Comparison of ENCODE assay signal across 21 cellular contexts in genomic region chr3:160330111-160330510, GRCh38.
"Had no signal": no experiment of that assay in that cellular context is flagged by ENCODE, and none has a peak within 500 bp of the region (broad histone marks: within the 10 kb centered on the region; RNA-seq: fewer than 3 reads in every experiment).

No MANE protein-coding gene starts in this region.

- H3K4me3 Mint-ChIP-seq: activated CD4-positive, alpha-beta memory T cell treated with anti-CD3 and anti-CD28 coated beads for 36 hours; activated CD4-positive, alpha-beta T cell treated with anti-CD3 and anti-CD28 coated beads, Interleukin-2, amount 10 ng/mL, durations not matched to agents 24 days and 14 days; activated naive CD8-positive, alpha-beta T cell; activated T-cell treated with anti-CD3 and anti-CD28 coated beads, Interleukin-2, amount 50 U/mL, for 4 hours; T-helper 17 cell; WTC11 had no signal

- H3K27ac Mint-ChIP-seq: activated CD4-positive, alpha-beta memory T cell treated with anti-CD3 and anti-CD28 coated beads for 36 hours; activated CD4-positive, alpha-beta T cell treated with anti-CD3 and anti-CD28 coated beads, Interleukin-2, amount 10 ng/mL, durations not matched to agents 24 days and 14 days; activated naive CD8-positive, alpha-beta T cell; T-helper 17 cell; WTC11 had no signal

- DNase-seq: activated CD4-positive, alpha-beta memory T cell treated with anti-CD3 and anti-CD28 coated beads for 36 hours; activated CD4-positive, alpha-beta T cell treated with anti-CD3 and anti-CD28 coated beads, Interleukin-2, amount 10 ng/mL, durations not matched to agents 24 days and 14 days; activated CD4-positive, CD25-positive, alpha-beta regulatory T cell treated with anti-CD3 and anti-CD28 coated beads, Interleukin-2, amount 50 U/mL, for 72 hours; activated CD8-positive, alpha-beta memory T cell treated with anti-CD3 and anti-CD28 coated beads for 24 hours; activated effector memory CD4-positive, alpha-beta T cell treated with anti-CD3 and anti-CD28 coated beads, Interleukin-2, amount 50 U/mL, for 16 hours; activated naive CD4-positive, alpha-beta T cell treated with Interleukin-2 at 50 U/mL for 16 hours; activated T-cell treated with anti-CD3 and anti-CD28 coated beads, Interleukin-2, amount 50 U/mL, for 4 hours; caudate nucleus; Karpas-422; NCI-H1930; NCI-H2171; NCI-H226; NCI-H526; SHP77; T-helper 17 cell; T-helper 9 cell had no signal

- H3K4me3 ChIP-seq: breast epithelium, SJSA1 had no signal

- H3K36me3 Mint-ChIP-seq: WTC11 had no signal

- H3K4me1 Mint-ChIP-seq: activated CD4-positive, alpha-beta T cell treated with anti-CD3 and anti-CD28 coated beads, Interleukin-2, amount 10 ng/mL, durations not matched to agents 24 days and 14 days had no signal

- H3K36me3 ChIP-seq: breast epithelium, SJSA1 had no signal

- ATAC-seq: activated T-cell treated with anti-CD3 and anti-CD28 coated beads, Interleukin-2, amount 50 U/mL, for 4 hours; T-helper 17 cell; WTC11 had no signal

- H3K9me3 Mint-ChIP-seq: activated CD4-positive, alpha-beta memory T cell treated with anti-CD3 and anti-CD28 coated beads for 36 hours; activated CD4-positive, alpha-beta T cell treated with anti-CD3 and anti-CD28 coated beads, Interleukin-2, amount 10 ng/mL, durations not matched to agents 24 days and 14 days; activated T-cell treated with anti-CD3 and anti-CD28 coated beads, Interleukin-2, amount 50 U/mL, for 4 hours had no signal

- H3K27ac ChIP-seq: breast epithelium had no signal

- H3K9me3 ChIP-seq: breast epithelium, SJSA1 had no signal

- H3K27me3 Mint-ChIP-seq: activated CD4-positive, alpha-beta memory T cell treated with anti-CD3 and anti-CD28 coated beads for 36 hours; activated CD4-positive, alpha-beta T cell treated with anti-CD3 and anti-CD28 coated beads, Interleukin-2, amount 10 ng/mL, durations not matched to agents 24 days and 14 days; activated naive CD8-positive, alpha-beta T cell; T-helper 17 cell had no signal

- FAIRE-seq: RCC 7860 had no signal

- H3K4me1 ChIP-seq: breast epithelium had no signal

- H3K27me3 ChIP-seq: breast epithelium, SJSA1 had no signal
